ENCODE assay signal across 12 cellular contexts in genomic region chr2:9702604-9703084, GRCh38.
DNase-seq lines count a peak whose midpoint lies in the region; ATAC-seq and TF ChIP-seq lines count a peak whose summit lies in the region.
"Had no signal": no experiment of that assay in that cellular context is flagged by ENCODE, and none has a peak within 500 bp of the region (broad histone marks: within the 10 kb centered on the region; RNA-seq: fewer than 3 reads in every experiment).

No MANE protein-coding gene starts in this region.

- TF ChIP-seq CTCF in RWPE2 (IDR thresholded peaks at IDR 0.05; ENCODE audit: poor library complexity, severe bottlenecking) = no peak
- TF ChIP-seq CTCF in hepatocyte (IDR thresholded peaks at IDR 0.05; ENCODE audit: poor library complexity) = no peak

- H3K9me3 ChIP-seq in BLaER1 = no peaks in the 10 kb centered on the region
- no peaks in the 10 kb centered on the region for H3K9me3 ChIP-seq in RWPE2 (ENCODE audit: severe bottlenecking)
- no peaks in the 10 kb centered on the region for H3K9me3 ChIP-seq in hepatocyte (ENCODE audit: low read depth)
- H3K9me3 ChIP-seq: pancreas had no signal

- no peak overlapping the region for H3K27ac ChIP-seq in BLaER1
- H3K27ac ChIP-seq in RWPE2 (ENCODE audit: poor library complexity, severe bottlenecking) = peak overlapping the region; percentile 69
- no peak overlapping the region for H3K27ac ChIP-seq in hepatocyte
- H3K27ac ChIP-seq: brain microvascular endothelial cell, pancreas had no signal

- WGBS in hepatocyte (ENCODE audit: low lambda C conversion rate, missing lambda C conversion rate) = 80% methylated on average over 3 of the region's 3 CpGs

- intact Hi-C loops in left cardiac atrium (cut with DNase I) = no loop called here

- H3K4me2 ChIP-seq in BLaER1 (peak overlapping the region; percentile 55), hepatocyte (peak overlapping the region; percentile 32)

- ATAC-seq in RWPE2 (ENCODE audit: low read depth) (no peak), left cardiac atrium (no peak), HG03442 (IDR thresholded peaks at IDR 0.05; ENCODE audit: unreplicated experiment) (no peak)

- H3K9ac ChIP-seq in BLaER1 = no peak overlapping the region

- H4K20me1 ChIP-seq in BLaER1 = no peaks in the 10 kb centered on the region
- H4K20me1 ChIP-seq in hepatocyte (ENCODE audit: insufficient read depth, poor library complexity, severe bottlenecking) = no peaks in the 10 kb centered on the region

- no peaks in the 10 kb centered on the region for H3K79me2 ChIP-seq in hepatocyte

- H3K27me3 ChIP-seq in BLaER1 = no peaks in the 10 kb centered on the region
- no peaks in the 10 kb centered on the region for H3K27me3 ChIP-seq in RWPE2 (ENCODE audit: insufficient read depth, poor library complexity, severe bottlenecking)
- H3K27me3 ChIP-seq in hepatocyte = no peaks in the 10 kb centered on the region
- H3K27me3 ChIP-seq: brain microvascular endothelial cell, pancreas had no signal

- no peaks in the 10 kb centered on the region for H3K9me2 ChIP-seq in hepatocyte (replicated peaks; ENCODE audit: insufficient read depth)

- peaks cover 40% of the 10 kb centered on the region for H3K4me1 ChIP-seq in BLaER1
- H3K4me1 ChIP-seq in RWPE2 (ENCODE audit: insufficient read depth, poor library complexity, severe bottlenecking) = peaks cover 19% of the 10 kb centered on the region
- peaks cover 19% of the 10 kb centered on the region for H3K4me1 ChIP-seq in hepatocyte (ENCODE audit: insufficient read depth)
- H3K4me1 ChIP-seq: pancreas had no signal

- H3K36me3 ChIP-seq in BLaER1 (no peaks in the 10 kb centered on the region), RWPE2 (ENCODE audit: low read depth) (no peaks in the 10 kb centered on the region), hepatocyte (replicated peaks; ENCODE audit: insufficient read depth, low read depth) (no peaks in the 10 kb centered on the region)
- H3K36me3 ChIP-seq: brain microvascular endothelial cell, pancreas had no signal

- DNase-seq in NCI-H2171 treated with DMSO at 0.1 percent for 48 hours (lab: John Stamatoyannopoulos, UW) (peak; percentile 54), NCI-H2171 (lab: John Stamatoyannopoulos, UW) (no peak), RWPE2 (ENCODE audit: low spot score) (no peak), hepatocyte (ENCODE audit: low spot score) (no peak), left cardiac atrium (no peak), KG1 (lab: John Stamatoyannopoulos, UW) (no peak)
- DNase-seq: hippocampal formation, pancreas, small intestine had no signal

- H2AFZ ChIP-seq in hepatocyte = no peak overlapping the region

- H3K4me3 ChIP-seq in BLaER1 (no peak overlapping the region), RWPE2 (ENCODE audit: severe bottlenecking) (no peak overlapping the region), hepatocyte (no peak overlapping the region)
- H3K4me3 ChIP-seq: pancreas had no signal
